28 cellular contexts compared by ENCODE assay signal in the genomic region with DNA sequence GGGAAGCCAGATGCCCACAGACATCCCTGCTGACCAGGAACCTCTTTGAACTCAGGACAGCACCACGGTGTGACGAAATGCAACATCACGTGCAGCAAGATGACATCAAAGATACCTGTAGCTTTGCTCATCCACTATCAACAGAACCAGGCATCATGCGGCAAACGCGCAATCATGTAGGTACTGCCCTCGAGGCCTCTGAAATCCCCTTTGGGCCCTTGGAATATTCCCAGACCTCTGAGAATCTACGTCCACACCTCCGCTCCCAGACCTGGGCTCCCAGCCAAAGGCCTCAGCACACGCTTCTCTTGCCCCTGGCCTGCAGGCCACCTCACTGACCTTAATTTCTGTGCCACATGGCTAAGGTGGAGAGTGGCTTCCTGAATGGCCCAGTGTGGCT. TPM values are rescaled to one million over a fixed set of nuclear protein-coding genes. Genes with fewer than 3 reads are reported as not detected.
DNase-seq lines count a peak whose midpoint lies in the region; ATAC-seq, FAIRE-seq and TF ChIP-seq lines count a peak whose summit lies in the region.
"Had no signal": no experiment of that assay in that cellular context is flagged by ENCODE, and none has a peak within 500 bp of the region (broad histone marks: within the 10 kb centered on the region; RNA-seq: fewer than 3 reads in every experiment).

No MANE protein-coding gene starts in this region.

- DNase-seq in A172 (ENCODE audit: low spot score) (peak; percentile 38), HTR-8/SVneo (ENCODE audit: insufficient read length, low spot score) (no peak), breast epithelium (ENCODE audit: low spot score in 2 of 2) (no peak), left lobe of liver (ENCODE audit: low spot score) (peak; percentile 80), NCI-H2081 treated with DMSO at 0.1 percent for 48 hours (lab: John Stamatoyannopoulos, UW) (no peak), nucleus accumbens (lab: John Stamatoyannopoulos, UW) (no peak), uterus (no peak)
- DNase-seq: activated CD4-positive, alpha-beta T cell treated with anti-CD3 and anti-CD28 coated beads, Interleukin-2, amount 10 ng/mL, durations not matched to agents 7 days and 5 days; activated naive CD8-positive, alpha-beta T cell treated with anti-CD3 and anti-CD28 coated beads, Interleukin-2, amount 10 ng/mL, durations not matched to agents 7 days and 5 days; colonic mucosa; GDM1; glutamatergic neuron; H7; NCI-H1105; NCI-H2029; NCI-H345; Peyer's patch; T-helper 2 cell had no signal

- TF ChIP-seq POLR2A in breast epithelium (IDR thresholded peaks at IDR 0.05) (no peak), uterus (IDR thresholded peaks at IDR 0.05) (no peak)

- H3K9me3 ChIP-seq in breast epithelium (no peaks in the 10 kb centered on the region), uterus (no peaks in the 10 kb centered on the region)
- H3K9me3 ChIP-seq: colonic mucosa, Peyer's patch, SJSA1, vagina had no signal

- FAIRE-seq in HTR-8/SVneo (lab: Jason Lieb, UNC): peak; percentile 69
- FAIRE-seq: endometrium had no signal

- peak; percentile 75 for ATAC-seq in left lobe of liver
- ATAC-seq in HG02588 (IDR thresholded peaks at IDR 0.05; ENCODE audit: unreplicated experiment): no peak

- TF ChIP-seq CTCF in breast epithelium (IDR thresholded peaks at IDR 0.05) (no peak), uterus (IDR thresholded peaks at IDR 0.05) (no peak)

- H3K27ac ChIP-seq in breast epithelium (peak overlapping the region; percentile 61 to 98), uterus (no peak overlapping the region)
- H3K27ac ChIP-seq: C4-2B, colonic mucosa, Peyer's patch, SJSA1, vagina had no signal

- intact Hi-C loops in breast epithelium (cut with DNase I; ENCODE audit: low total_unique reads): no loop called here
- intact Hi-C loops in uterus (cut with DNase I; ENCODE audit: low total_unique reads): no loop called here

- no peak overlapping the region for H3K4me3 ChIP-seq in breast epithelium
- H3K4me3 ChIP-seq in uterus: no peak overlapping the region
- H3K4me3 ChIP-seq: colonic mucosa, Peyer's patch, SJSA1, vagina had no signal

- H3K27me3 ChIP-seq in breast epithelium (no peaks in the 10 kb centered on the region), uterus (no peaks in the 10 kb centered on the region)
- H3K27me3 ChIP-seq: colonic mucosa, Peyer's patch, SJSA1, vagina had no signal

- peaks cover 0 to 9% of the 10 kb centered on the region in 2 donors for H3K4me1 ChIP-seq in breast epithelium
- H3K4me1 ChIP-seq in uterus: no peaks in the 10 kb centered on the region

- H3K36me3 ChIP-seq in breast epithelium: no peaks in the 10 kb centered on the region
- H3K36me3 ChIP-seq in uterus: no peaks in the 10 kb centered on the region
- H3K36me3 ChIP-seq: colonic mucosa, Peyer's patch, SJSA1, vagina had no signal

RNA-seq across cellular contexts. Expression of a gene that starts 7.3 kb away (rescaled TPM):
- total RNA-seq in A172 (2014; rRNA removed; shearing (Covaris generic)): 0.79 and 0.88 TPM in 2 replicates
- 100 to 1,000 TPM in 1 of 3 donors, 10 to 100 TPM in 1, 1 to 10 TPM in 1; 6.2 to 164 (median 58.0) TPM for total RNA-seq in breast epithelium
- 13.8 TPM for total RNA-seq in left lobe of liver
- total RNA-seq in uterus: 10 to 100 TPM in 2 of 4 donors, 1 to 10 TPM in 2; 1.0 to 31.2 (median 7.1) TPM
- total RNA-seq: activated CD4-positive, alpha-beta T cell treated with anti-CD3 and anti-CD28 coated beads, Interleukin-2, amount 10 ng/mL, durations not matched to agents 7 days and 5 days; activated naive CD8-positive, alpha-beta T cell treated with anti-CD3 and anti-CD28 coated beads, Interleukin-2, amount 10 ng/mL, durations not matched to agents 7 days and 5 days; activated T-helper 1 cell treated with anti-CD3 and anti-CD28 coated beads, Interleukin-12 subunit alpha, Interleukin-12 subunit beta, Interleukin-2, Interleukin-4 antibody, amounts not matched to agents 30 ng/mL and 10 ng/mL and 1 ng/mL, durations not matched to agents 14 hours and 24 hours and 36 hours; LHCN-M2; mononuclear cell had no signal

RNA-seq across cellular contexts. Expression of a gene that starts 21.0 kb away (rescaled TPM):
- not detected in 2 replicates for total RNA-seq in A172 (2014; rRNA removed; shearing (Covaris generic))
- total RNA-seq in breast epithelium (under 1 TPM; 0.15 to 0.33 (median 0.16) TPM), left lobe of liver (0.40 TPM), uterus (not detected)
- total RNA-seq: H7, HT1080, LHCN-M2, mononuclear cell, SJSA1 had no signal

RNA-seq across cellular contexts. Expression of a gene that starts 25.0 kb away (rescaled TPM):
- total RNA-seq in A172 (2014; rRNA removed; shearing (Covaris generic)): 3.4 and 14.2 TPM in 2 replicates
- total RNA-seq in breast epithelium (not detected), left lobe of liver (not detected), uterus (not detected)
- total RNA-seq: activated naive CD8-positive, alpha-beta T cell treated with anti-CD3 and anti-CD28 coated beads, Interleukin-2, amount 10 ng/mL, durations not matched to agents 7 days and 5 days; colonic mucosa; H7; HT1080; LHCN-M2; mononuclear cell; Peyer's patch; posterior vena cava; SJSA1; vagina had no signal

Comparison
In these comparisons a context has a peak if more than half of its experiments do, and no peak if none do; other contexts are left out.
1. DNase-seq: peak in A172 (single experiment) and left lobe of liver (single experiment); none in HTR-8/SVneo (single experiment), breast epithelium (0 of 2), NCI-H2081 treated with DMSO at 0.1 percent for 48 hours (single experiment), nucleus accumbens (0 of 56) and uterus (0 of 2).
2. H3K27ac ChIP-seq: peak in breast epithelium (2 of 2); none in uterus (0 of 2).